In the genomic region with DNA sequence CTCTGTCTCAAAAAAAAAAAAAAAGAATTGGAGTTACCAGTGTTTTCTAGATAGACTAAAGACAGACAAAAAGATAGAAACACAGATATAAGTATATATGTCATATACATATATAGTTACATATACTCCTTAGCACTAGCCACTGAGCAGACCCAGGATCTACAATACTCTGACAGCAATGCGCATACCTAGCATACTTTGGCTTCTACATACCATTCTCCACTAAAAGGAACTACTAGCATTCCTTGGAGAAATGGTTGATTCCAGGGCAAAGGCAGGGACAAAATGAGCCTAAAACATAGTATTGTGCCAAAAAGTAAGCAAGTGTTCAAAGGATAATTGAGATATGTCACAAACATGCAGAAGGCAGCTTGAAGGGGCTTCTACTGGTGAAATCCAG, we compare ENCODE assay signal across 16 cellular contexts.
"Had no signal": no experiment of that assay in that cellular context is flagged by ENCODE, and none has a peak within 500 bp of the region (broad histone marks: within the 10 kb centered on the region; RNA-seq: fewer than 3 reads in every experiment).

No MANE protein-coding gene starts in this region.

- H3K36me3 ChIP-seq: cardiac muscle cell, colonic mucosa, left ventricle myocardium inferior, suprapubic skin had no signal

- H3K9me3 ChIP-seq: colonic mucosa, left ventricle myocardium inferior, suprapubic skin, upper lobe of right lung had no signal

- H3K4me3 Mint-ChIP-seq: activated CD4-positive, alpha-beta memory T cell treated with anti-CD3 and anti-CD28 coated beads for 36 hours; activated naive CD8-positive, alpha-beta T cell; memory B cell had no signal

- H3K4me1 ChIP-seq: colonic mucosa, suprapubic skin had no signal

- H3K4me3 ChIP-seq: cardiac muscle cell, colonic mucosa, left ventricle myocardium inferior, suprapubic skin, upper lobe of right lung had no signal

- H3K27ac Mint-ChIP-seq: activated CD4-positive, alpha-beta memory T cell treated with anti-CD3 and anti-CD28 coated beads for 36 hours; activated naive CD8-positive, alpha-beta T cell; memory B cell had no signal

- DNase-seq: activated CD4-positive, alpha-beta memory T cell treated with anti-CD3 and anti-CD28 coated beads for 36 hours; activated CD4-positive, CD25-positive, alpha-beta regulatory T cell treated with anti-CD3 and anti-CD28 coated beads, Interleukin-2, amount 50 U/mL, for 72 hours; activated gamma-delta T cell; activated T-cell treated with anti-CD3 and anti-CD28 coated beads, Interleukin-2, amount 50 U/mL, for 48 hours; anterior cingulate cortex; colonic mucosa; effector CD4-positive, alpha-beta T cell; islet precursor cell; left ventricle myocardium inferior; stimulated activated CD4-positive, alpha-beta T cell treated with anti-CD3 and anti-CD28 coated beads, Interleukin-2, amount 100 ng/mL, for 48 hours; stimulated activated naive CD4-positive, alpha-beta T cell treated with Interleukin-2 at 50 U/mL for 16 hours; upper lobe of right lung had no signal

- H3K27me3 Mint-ChIP-seq: activated CD4-positive, alpha-beta memory T cell treated with anti-CD3 and anti-CD28 coated beads for 36 hours; activated naive CD8-positive, alpha-beta T cell had no signal

- H3K27me3 ChIP-seq: cardiac muscle cell, colonic mucosa, suprapubic skin, upper lobe of right lung had no signal

- ATAC-seq: upper lobe of right lung had no signal

- H3K27ac ChIP-seq: cardiac muscle cell, colonic mucosa, left ventricle myocardium inferior, suprapubic skin, upper lobe of right lung had no signal

- H3K9me3 Mint-ChIP-seq: activated CD4-positive, alpha-beta memory T cell treated with anti-CD3 and anti-CD28 coated beads for 36 hours; memory B cell had no signal
